Comparison of ENCODE assay signal across 12 cellular contexts in the genomic region with DNA sequence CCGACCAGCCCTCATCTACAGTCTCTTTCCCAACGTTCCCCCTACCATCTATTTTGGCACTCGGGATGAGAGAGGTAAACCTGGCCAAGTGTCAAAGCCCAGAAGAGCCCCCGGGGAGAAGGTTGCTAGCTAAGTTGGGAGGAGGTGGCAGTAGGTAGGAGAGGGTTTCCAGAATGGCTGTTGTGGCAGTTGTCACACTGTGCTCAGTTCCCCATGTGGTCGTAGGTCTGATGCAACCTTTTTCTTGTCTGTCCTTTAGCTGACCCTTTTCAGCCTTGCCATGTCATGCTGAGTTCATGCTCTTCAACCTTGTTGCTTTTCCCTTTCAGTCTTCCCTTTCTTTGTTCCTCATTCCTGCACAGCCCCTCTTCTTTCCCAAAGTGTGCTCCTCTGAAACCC. TPM values are rescaled to one million over a fixed set of nuclear protein-coding genes. Genes with fewer than 3 reads are reported as not detected.
A peak's percentile ranks its signal among the peaks of the same experiment; 100 is the strongest.
DNase-seq lines count a peak whose midpoint lies in the region; TF ChIP-seq lines count a peak whose summit lies in the region.
"Had no signal": no experiment of that assay in that cellular context is flagged by ENCODE, and none has a peak within 500 bp of the region (broad histone marks: within the 10 kb centered on the region; RNA-seq: fewer than 3 reads in every experiment).

No MANE protein-coding gene starts in this region.

- no peaks in the 10 kb centered on the region for H3K9me3 ChIP-seq in PC-9 (ENCODE audit: insufficient read depth, low read depth)
- no peaks in the 10 kb centered on the region for H3K9me3 ChIP-seq in endodermal cell (ENCODE audit: control insufficient read depth, low read length)

- no peak overlapping the region for H2AFZ ChIP-seq in PC-9

- H3K4me2 ChIP-seq in PC-9: no peak overlapping the region

- 35 to 72% methylated on average over 2 to 5 of the region's 5 CpGs for whole genome bisulfite sequencing in endodermal cell (ENCODE audit: insufficient coverage in 1 of 2, insufficient read length in 1 of 2), 2 experiments

- no peak for TF ChIP-seq CTCF in GM13976 (IDR thresholded peaks at IDR 0.05; ENCODE audit: borderline replicate concordance, control extremely low read depth, extremely low read depth, insufficient read depth, missing control alignments)
- TF ChIP-seq CTCF in PC-9 (conservative IDR thresholded peaks at IDR 0.05): no peak
- TF ChIP-seq CTCF in endodermal cell (conservative IDR thresholded peaks at IDR 0.05): no peak
- TF ChIP-seq CTCF in progenitor cell of endocrine pancreas (IDR thresholded peaks at IDR 0.05; ENCODE audit: unreplicated experiment): no peak

- H3K4me1 ChIP-seq in PC-9 (replicated peaks; ENCODE audit: insufficient read depth) (peaks cover 14% of the 10 kb centered on the region), endodermal cell (ENCODE audit: control insufficient read depth, insufficient read depth, low read length) (no peaks in the 10 kb centered on the region)

- H3K36me3 Mint-ChIP-seq in endodermal cell (ENCODE audit: low read depth): peaks cover 72% of the 10 kb centered on the region
- peaks cover 38% of the 10 kb centered on the region for H3K36me3 Mint-ChIP-seq in progenitor cell of endocrine pancreas (ENCODE audit: insufficient read depth)

- POLR2A ChIA-PET in PC-9 (lab: Charles Lee; ENCODE audit: unreplicated experiment): interaction anchor here (0.6 kb wide), 1 partner anchor 26 kb away, joined by 3 read pairs; no protein-coding TSS in a partner anchor

- H3K4me1 Mint-ChIP-seq in endodermal cell (no peaks in the 10 kb centered on the region), progenitor cell of endocrine pancreas (ENCODE audit: low read depth) (peaks cover 7% of the 10 kb centered on the region)

- intact Hi-C loops in PC-9 (cut with micrococcal nuclease; ENCODE audit: unreplicated experiment): no loop called here

- no peak overlapping the region for H3K9ac ChIP-seq in endodermal cell (ENCODE audit: extremely low read depth, low read length, poor library complexity, severe bottlenecking)

- H3K27me3 Mint-ChIP-seq in endodermal cell (ENCODE audit: insufficient read depth) (no peaks in the 10 kb centered on the region), progenitor cell of endocrine pancreas (no peaks in the 10 kb centered on the region)

- in situ Hi-C loops in GM13976 (cut with MboI; ENCODE audit: low sequenced_read_pairs, unreplicated experiment): no loop called here

- H3K79me2 ChIP-seq in PC-9 (ENCODE audit: low read depth): no peaks in the 10 kb centered on the region

- no peaks in the 10 kb centered on the region for H3K9me2 ChIP-seq in PC-9 (ENCODE audit: insufficient read depth)

- H3K36me3 ChIP-seq in PC-9 (ENCODE audit: low read depth) (peaks cover 45% of the 10 kb centered on the region), endodermal cell (ENCODE audit: control insufficient read depth, insufficient read depth, low read length) (peaks cover 90% of the 10 kb centered on the region)

- H3K27ac ChIP-seq in PC-9 (peak overlapping the region; percentile 67), endodermal cell (ENCODE audit: low read depth, low read length) (peak overlapping the region; percentile 83)

- DNase-seq in GM13976 (ENCODE audit: low spot score): peak; percentile 61
- DNase-seq in PC-9: peak; percentile 7 to 36
- no peak for DNase-seq in endodermal cell
- no peak for DNase-seq in progenitor cell of endocrine pancreas (ENCODE audit: low spot score, unreplicated experiment)
- DNase-seq in cerebellar cortex (ENCODE audit: low spot score): no peak
- DNase-seq in amniotic stem cell (lab: John Stamatoyannopoulos, UW): no peak
- DNase-seq in GM03348 (ENCODE audit: low spot score): no peak
- no peak for DNase-seq in HuH-7 (ENCODE audit: low spot score)
- DNase-seq: NCI-H2171; stimulated activated naive CD4-positive, alpha-beta T cell treated with Interleukin-2 at 50 U/mL for 16 hours; SW 1271 had no signal

- H4K20me1 ChIP-seq in PC-9 (ENCODE audit: insufficient read depth): no peaks in the 10 kb centered on the region

- H3K4me3 Mint-ChIP-seq in endodermal cell (no peak overlapping the region), progenitor cell of endocrine pancreas (ENCODE audit: low read depth) (no peak overlapping the region)

- CTCF ChIA-PET in PC-9 (lab: Charles Lee): no interaction called here

- no peaks in the 10 kb centered on the region for H3K9me3 Mint-ChIP-seq in endodermal cell
- H3K9me3 Mint-ChIP-seq in progenitor cell of endocrine pancreas (ENCODE audit: low read depth): no peaks in the 10 kb centered on the region
- H3K9me3 Mint-ChIP-seq: activated T-helper 2 cell treated with anti-CD3 and anti-CD28 coated beads, Interferon-gamma antibody, Interleukin-2, Interleukin-4, amounts not matched to agents 10 μg/mL and 5 μg/mL and 100 μg/mL, durations not matched to agents 14 hours and 24 hours and 36 hours had no signal

- H3K27ac Mint-ChIP-seq in endodermal cell (peak overlapping the region; percentile 22), progenitor cell of endocrine pancreas (peak overlapping the region; percentile 92)

- BruUV-seq in PC-9 (replicated peaks; lab: Mats Ljungman, UMichigan): no TSS peak

- no peaks in the 10 kb centered on the region for H3K27me3 ChIP-seq in PC-9 (ENCODE audit: insufficient read depth, low read depth)
- no peaks in the 10 kb centered on the region for H3K27me3 ChIP-seq in endodermal cell (ENCODE audit: control insufficient read depth, insufficient read depth, low read length, poor library complexity, severe bottlenecking)

- H3K4me3 ChIP-seq in PC-9 (no peak overlapping the region), endodermal cell (ENCODE audit: low read length) (no peak overlapping the region)

- H3F3A ChIP-seq in PC-9 (ENCODE audit: insufficient read depth, low read depth): no peaks in the 10 kb centered on the region

RNA-seq across cellular contexts. Expression of gene TTLL4, which starts 34.5 kb away (rescaled TPM):
- 43.9 and 57.1 TPM in 2 replicates for total RNA-seq in PC-9 (2021)
- 10 to 100 TPM; 96.5 to 99.0 TPM for total RNA-seq in endodermal cell
- 67.7 TPM for polyA plus RNA-seq in endodermal cell (2013, experiment 1 of 2)
- polyA plus RNA-seq in endodermal cell (2013, experiment 2 of 2): 57.3 TPM
- total RNA-seq in progenitor cell of endocrine pancreas: 92.1 and 93.4 TPM in 2 replicates

RNA-seq across cellular contexts. Expression of gene CYP27A1, which starts 36.8 kb away (rescaled TPM):
- total RNA-seq in PC-9 (2021) (0.94 and 2.0 TPM in 2 replicates), endodermal cell (10 to 100 TPM; 32.8 to 53.7 TPM), progenitor cell of endocrine pancreas (15.1 and 16.4 TPM in 2 replicates)
- 14.5 TPM for polyA plus RNA-seq in endodermal cell (2013, experiment 1 of 2)
- polyA plus RNA-seq in endodermal cell (2013, experiment 2 of 2): 14.4 TPM
- total RNA-seq: activated T-helper 2 cell treated with anti-CD3 and anti-CD28 coated beads, Interferon-gamma antibody, Interleukin-2, Interleukin-4, amounts not matched to agents 10 μg/mL and 5 μg/mL and 100 μg/mL, durations not matched to agents 14 hours and 24 hours and 36 hours had no signal

Comparison
In these comparisons a context has a peak if more than half of its experiments do, and no peak if none do; other contexts are left out.
1. DNase-seq: peak in GM13976 (single experiment) and PC-9 (2 of 2); none in endodermal cell (single experiment), progenitor cell of endocrine pancreas (single experiment), cerebellar cortex (single experiment), amniotic stem cell (single experiment), GM03348 (single experiment) and HuH-7 (single experiment).